ENCODE assay signal across 21 cellular contexts in the genomic region with DNA sequence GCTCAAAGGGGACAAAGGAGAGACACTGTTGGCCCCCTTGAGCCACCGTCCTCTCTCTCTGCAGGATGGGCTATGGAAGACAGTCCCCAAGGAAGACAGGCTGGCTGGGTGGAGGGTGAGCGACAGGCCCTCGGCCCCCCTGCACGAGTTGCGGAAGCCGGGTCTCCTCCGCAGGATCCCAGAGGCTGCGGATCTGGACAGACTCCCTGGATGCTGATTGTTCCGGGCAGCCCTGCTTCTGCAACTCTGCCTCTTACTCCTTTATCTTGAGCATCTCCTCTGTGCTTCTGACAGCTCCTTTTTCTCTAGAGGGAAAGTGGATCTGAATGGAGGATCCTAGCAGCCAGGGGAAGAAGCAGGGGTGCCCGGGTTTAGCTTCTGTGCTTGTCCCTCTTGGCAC.
DNase-seq lines count a peak whose midpoint lies in the region; ATAC-seq, FAIRE-seq and TF ChIP-seq lines count a peak whose summit lies in the region.
"Had no signal": no experiment of that assay in that cellular context is flagged by ENCODE, and none has a peak within 500 bp of the region (broad histone marks: within the 10 kb centered on the region; RNA-seq: fewer than 3 reads in every experiment).

No MANE protein-coding gene starts in this region.

- ATAC-seq in HG02840 (IDR thresholded peaks at IDR 0.05; ENCODE audit: low FRiP score, unreplicated experiment) (no peak), HG02973 (IDR thresholded peaks at IDR 0.05; ENCODE audit: unreplicated experiment) (no peak)
- ATAC-seq: GM12878 had no signal

- H3K9me3 ChIP-seq in astrocyte (ENCODE audit: insufficient read depth, low read depth, low read length) (no peaks in the 10 kb centered on the region), neural cell (ENCODE audit: low read length) (no peaks in the 10 kb centered on the region)
- H3K9me3 ChIP-seq: BLaER1 had no signal

- peaks cover 23% of the 10 kb centered on the region for H3K27me3 ChIP-seq in astrocyte (ENCODE audit: insufficient read depth, low read length)
- peaks cover 4% of the 10 kb centered on the region for H3K27me3 ChIP-seq in neural cell (ENCODE audit: insufficient read depth, low read depth, low read length)
- H3K27me3 ChIP-seq: BLaER1 had no signal

- H3K4me2 ChIP-seq in astrocyte (ENCODE audit: low read length) (no peak overlapping the region), neural cell (ENCODE audit: low read length) (no peak overlapping the region)
- H3K4me2 ChIP-seq: BLaER1 had no signal

- no peak for FAIRE-seq in astrocyte (lab: Jason Lieb, UNC)
- FAIRE-seq in GM19239 (lab: Jason Lieb, UNC): no peak
- FAIRE-seq: GM12878 had no signal

- H3K27ac Mint-ChIP-seq in astrocyte (ENCODE audit: unreplicated experiment): no peak overlapping the region
- H3K27ac Mint-ChIP-seq: CD4-positive, alpha-beta T cell; IgD-negative memory B cell had no signal

- H3K9ac ChIP-seq in astrocyte (ENCODE audit: low read length): no peak overlapping the region
- peak overlapping the region; percentile 42 for H3K9ac ChIP-seq in neural cell (ENCODE audit: low read length)
- H3K9ac ChIP-seq: BLaER1 had no signal

- H3K36me3 Mint-ChIP-seq in astrocyte (ENCODE audit: low read depth, unreplicated experiment): no peaks in the 10 kb centered on the region

- H3K36me3 ChIP-seq in astrocyte (ENCODE audit: insufficient read depth, low read length): no peaks in the 10 kb centered on the region
- no peaks in the 10 kb centered on the region for H3K36me3 ChIP-seq in neural cell (ENCODE audit: insufficient read depth, low read length)
- H3K36me3 ChIP-seq: BLaER1 had no signal

- no peak overlapping the region for H3K27ac ChIP-seq in astrocyte (ENCODE audit: low read depth, low read length)
- H3K27ac ChIP-seq in neural cell (ENCODE audit: low read length): peak overlapping the region; percentile 51
- H3K27ac ChIP-seq: BLaER1, RWPE1 had no signal

- TF ChIP-seq CTCF in astrocyte (IDR thresholded peaks at IDR 0.05; ENCODE audit: insufficient read depth, low read depth, low read length): no peak
- TF ChIP-seq CTCF in neural cell (IDR thresholded peaks at IDR 0.05; ENCODE audit: poor library complexity, severe bottlenecking): no peak

- no peaks in the 10 kb centered on the region for H4K20me1 ChIP-seq in astrocyte (ENCODE audit: insufficient read depth, low read length)
- H4K20me1 ChIP-seq in neural cell (ENCODE audit: insufficient read depth): no peaks in the 10 kb centered on the region
- H4K20me1 ChIP-seq: BLaER1 had no signal

- no peaks in the 10 kb centered on the region for H3K4me1 ChIP-seq in astrocyte (ENCODE audit: insufficient read depth, low read length)

- H3K4me3 ChIP-seq in astrocyte (ENCODE audit: insufficient read depth, low read depth, low read length) (no peak overlapping the region), neural cell (ENCODE audit: low read length) (peak overlapping the region; percentile 51)
- H3K4me3 ChIP-seq: BLaER1, GM12878 had no signal

- no peaks in the 10 kb centered on the region for H3F3A ChIP-seq in neural cell (ENCODE audit: insufficient read depth, low read length, poor library complexity, severe bottlenecking)

- H3K9me3 Mint-ChIP-seq in astrocyte (ENCODE audit: unreplicated experiment): peaks cover 4% of the 10 kb centered on the region
- H3K9me3 Mint-ChIP-seq: CD4-positive, alpha-beta T cell had no signal

- no peaks in the 10 kb centered on the region for H3K4me1 Mint-ChIP-seq in astrocyte (ENCODE audit: low read depth, unreplicated experiment)
- H3K4me1 Mint-ChIP-seq: IgD-negative memory B cell had no signal

- peaks cover 51% of the 10 kb centered on the region for H3K27me3 Mint-ChIP-seq in astrocyte (ENCODE audit: low read depth, unreplicated experiment)

- no peaks in the 10 kb centered on the region for H3K9me2 ChIP-seq in neural cell (ENCODE audit: insufficient read depth, low read length)

- no peak overlapping the region for H3K4me3 Mint-ChIP-seq in astrocyte (ENCODE audit: unreplicated experiment)
- H3K4me3 Mint-ChIP-seq: CD4-positive, alpha-beta T cell; IgD-negative memory B cell had no signal

- no peak for TF ChIP-seq EP300 in neural cell (conservative IDR thresholded peaks at IDR 0.05; ENCODE audit: poor library complexity, severe bottlenecking)

- H3K79me2 ChIP-seq in astrocyte (ENCODE audit: insufficient read depth, low read length): no peaks in the 10 kb centered on the region
- H3K79me2 ChIP-seq in neural cell (replicated peaks; ENCODE audit: insufficient read depth, low read length): no peaks in the 10 kb centered on the region

- TF ChIP-seq RAD21 in neural cell (conservative IDR thresholded peaks at IDR 0.05): no peak

- H2AFZ ChIP-seq in astrocyte (ENCODE audit: low read depth, low read length) (peak overlapping the region; percentile 26), neural cell (ENCODE audit: low read depth, low read length) (no peak overlapping the region)

- DNase-seq in activated effector memory CD4-positive, alpha-beta T cell treated with anti-CD3 and anti-CD28 coated beads, Interleukin-2, amount 50 U/mL, for 16 hours: peak; percentile 28
- DNase-seq in activated effector memory CD4-positive, alpha-beta T cell treated with Interleukin-2 at 50 U/mL for 16 hours: no peak
- DNase-seq in astrocyte (ENCODE audit: low read depth) (no peak), GM19239 (ENCODE audit: insufficient read length, low spot score) (no peak)
- DNase-seq: CD4-positive, alpha-beta T cell; DND-41; GOT3; HCEC 1CT; NCI-H187 treated with DMSO at 0.1 percent for 48 hours; NCI-H2107; NCI-H2227 treated with DMSO at 0.1 percent for 48 hours; NCI-H510A; NCI-H748 treated with DMSO at 0.1 percent for 48 hours; NK-92 treated with Interleukin-12 subunit alpha and Interleukin-12 subunit beta, amount 100 ng/mL, for 24 hours had no signal

TF ChIP-seq in neural cell, 6 proteins besides CTCF, POLR2A, EP300 and RAD21:
- TF ChIP-seq MXI1 (conservative IDR thresholded peaks at IDR 0.05; ENCODE audit: poor library complexity, severe bottlenecking) (no peak), SMC3 (conservative IDR thresholded peaks at IDR 0.05; ENCODE audit: poor library complexity) (no peak), POLR2AphosphoS5 (IDR thresholded peaks at IDR 0.05) (no peak), TAF1 (IDR thresholded peaks at IDR 0.05; ENCODE audit: low read depth) (no peak), EZH2 (IDR thresholded peaks at IDR 0.05; ENCODE audit: borderline replicate concordance, insufficient read depth, low read length, poor library complexity, severe bottlenecking) (no peak)
- TF ChIP-seq, protein P1, sequence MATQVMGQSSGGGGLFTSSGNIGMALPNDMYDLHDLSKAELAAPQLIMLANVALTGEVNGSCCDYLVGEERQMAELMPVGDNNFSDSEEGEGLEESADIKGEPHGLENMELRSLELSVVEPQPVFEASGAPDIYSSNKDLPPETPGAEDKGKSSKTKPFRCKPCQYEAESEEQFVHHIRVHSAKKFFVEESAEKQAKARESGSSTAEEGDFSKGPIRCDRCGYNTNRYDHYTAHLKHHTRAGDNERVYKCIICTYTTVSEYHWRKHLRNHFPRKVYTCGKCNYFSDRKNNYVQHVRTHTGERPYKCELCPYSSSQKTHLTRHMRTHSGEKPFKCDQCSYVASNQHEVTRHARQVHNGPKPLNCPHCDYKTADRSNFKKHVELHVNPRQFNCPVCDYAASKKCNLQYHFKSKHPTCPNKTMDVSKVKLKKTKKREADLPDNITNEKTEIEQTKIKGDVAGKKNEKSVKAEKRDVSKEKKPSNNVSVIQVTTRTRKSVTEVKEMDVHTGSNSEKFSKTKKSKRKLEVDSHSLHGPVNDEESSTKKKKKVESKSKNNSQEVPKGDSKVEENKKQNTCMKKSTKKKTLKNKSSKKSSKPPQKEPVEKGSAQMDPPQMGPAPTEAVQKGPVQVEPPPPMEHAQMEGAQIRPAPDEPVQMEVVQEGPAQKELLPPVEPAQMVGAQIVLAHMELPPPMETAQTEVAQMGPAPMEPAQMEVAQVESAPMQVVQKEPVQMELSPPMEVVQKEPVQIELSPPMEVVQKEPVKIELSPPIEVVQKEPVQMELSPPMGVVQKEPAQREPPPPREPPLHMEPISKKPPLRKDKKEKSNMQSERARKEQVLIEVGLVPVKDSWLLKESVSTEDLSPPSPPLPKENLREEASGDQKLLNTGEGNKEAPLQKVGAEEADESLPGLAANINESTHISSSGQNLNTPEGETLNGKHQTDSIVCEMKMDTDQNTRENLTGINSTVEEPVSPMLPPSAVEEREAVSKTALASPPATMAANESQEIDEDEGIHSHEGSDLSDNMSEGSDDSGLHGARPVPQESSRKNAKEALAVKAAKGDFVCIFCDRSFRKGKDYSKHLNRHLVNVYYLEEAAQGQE (IDR thresholded peaks at IDR 0.05; ENCODE audit: borderline replicate concordance): no peak
